8 cellular contexts compared by ENCODE assay signal in genomic region chr10:38094923-38095574, GRCh38. TPM values are rescaled to one million over a fixed set of nuclear protein-coding genes. Genes with fewer than 3 reads are reported as not detected.
DNase-seq lines count a peak whose midpoint lies in the region; ATAC-seq and TF ChIP-seq lines count a peak whose summit lies in the region.

No MANE protein-coding gene starts in this region.

- H3K9me3 ChIP-seq in esophagus squamous epithelium, result peaks cover 0 to 11% (median 0%) of the 10 kb centered on the region in 3 donors

- no peak for TF ChIP-seq POLR2A in esophagus squamous epithelium (IDR thresholded peaks at IDR 0.05)

- no peak for ATAC-seq in HG03139 (IDR thresholded peaks at IDR 0.05; ENCODE audit: unreplicated experiment)
- ATAC-seq in HG02973 (IDR thresholded peaks at IDR 0.05; ENCODE audit: unreplicated experiment), result no peak

- H3K27ac ChIP-seq in RWPE1 (peak overlapping the region; percentile 79), esophagus squamous epithelium (peak overlapping the region; percentile 85 to 92 (median 90))

- H3K27me3 ChIP-seq in esophagus squamous epithelium, result no peaks in the 10 kb centered on the region

- POLR2A ChIA-PET in RWPE1 (lab: Yijun Ruan, JAX; ENCODE audit: low non-redundant PET), result no interaction called here

- TF ChIP-seq CTCF in GM12864 (IDR thresholded peaks at IDR 0.05; ENCODE audit: low read depth, low read length, missing control alignments) (no peak), RWPE1 (conservative IDR thresholded peaks at IDR 0.05; ENCODE audit: low read depth) (no peak), esophagus squamous epithelium (IDR thresholded peaks at IDR 0.05) (no peak)

- peaks cover 0 to 48% (median 0%) of the 10 kb centered on the region in 3 donors for H3K36me3 ChIP-seq in esophagus squamous epithelium

- intact Hi-C loops in esophagus squamous epithelium (cut with DNase I), result loop anchor here (10.0 kb wide), 1 partner anchor 110 kb away; no protein-coding TSS in a partner anchor

- DNase-seq in GM12864 (ENCODE audit: low read depth) (no peak), RWPE1 (ENCODE audit: low spot score) (peak; percentile 3), esophagus squamous epithelium (lab: John Stamatoyannopoulos, UW) (no peak), pons (ENCODE audit: low spot score) (peak; percentile 3), SIG-M5 treated with dmso at 0.1 percent for 504 hours (lab: John Stamatoyannopoulos, UW; ENCODE audit: unreplicated experiment) (no peak), hippocampal formation (lab: John Stamatoyannopoulos, UW) (no peak)

- H3K4me3 ChIP-seq in GM12864 (ENCODE audit: low read depth, low read length) (peak overlapping the region; percentile 91), esophagus squamous epithelium (peak overlapping the region; percentile 68 to 87 (median 78))

- WGBS in esophagus squamous epithelium, 2 donors, result 69 to 83% methylated on average over 12 to 13 of the region's 22 CpGs

- CTCF ChIA-PET in RWPE1 (lab: Yijun Ruan, JAX), result no interaction called here

- peaks cover 5 to 19% (median 10%) of the 10 kb centered on the region in 3 donors for H3K4me1 ChIP-seq in esophagus squamous epithelium

RNA-seq across cellular contexts. Expression of gene ZNF37A, which starts 0.9 kb away (rescaled TPM):
- 10 to 100 TPM in 2 of 4 donors, 1 to 10 TPM in 2; 4.4 to 17.6 (median 11.9) TPM for total RNA-seq in esophagus squamous epithelium

Comparison
In these comparisons a context has a peak if more than half of its experiments do, and no peak if none do; other contexts are left out.
1. DNase-seq: peak in RWPE1 (single experiment) and pons (single experiment); none in GM12864 (single experiment), esophagus squamous epithelium (single experiment), SIG-M5 treated with dmso at 0.1 percent for 504 hours (single experiment) and hippocampal formation (0 of 2).